In the genomic region with DNA sequence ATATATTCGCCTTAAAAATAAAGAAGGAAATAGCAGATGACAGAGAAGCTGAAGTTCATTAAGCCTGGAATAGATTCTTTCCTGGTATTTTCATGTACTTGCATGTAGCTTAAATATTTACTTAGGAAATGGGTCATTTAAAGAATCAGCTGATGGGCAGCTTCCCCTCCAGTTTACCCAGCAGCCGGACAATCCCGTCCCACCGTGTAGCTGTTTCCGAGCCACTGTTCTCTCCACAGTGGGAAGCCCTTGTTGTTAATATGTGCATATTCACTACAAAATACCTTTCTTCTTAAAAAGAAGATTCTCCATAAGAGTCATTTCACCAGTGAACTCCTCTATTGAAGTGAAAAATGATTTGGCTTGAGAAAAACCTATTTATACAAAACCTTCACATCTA, we compare ENCODE assay signal across 1 cellular context.
A peak's percentile ranks its signal among the peaks of the same experiment; 100 is the strongest.
TF ChIP-seq lines count a peak whose summit lies in the region.

No MANE protein-coding gene starts in this region.

TF ChIP-seq in WTC11, 78 proteins besides CTCF, POLR2A, EP300 and RAD21 (continued from another document):
- peak; percentile 27; the same call in 1 of the 2 replicates for TF ChIP-seq ETV6 (CRISPR knock-in tag; IDR thresholded peaks at IDR 0.05)
